14 cellular contexts compared by ENCODE assay signal in genomic region chr12:96876966-96877365, GRCh38. TPM values are rescaled to one million over a fixed set of nuclear protein-coding genes. Genes with fewer than 3 reads are reported as not detected.
A peak's percentile ranks its signal among the peaks of the same experiment; 100 is the strongest.
DNase-seq lines count a peak whose midpoint lies in the region; ATAC-seq and TF ChIP-seq lines count a peak whose summit lies in the region.
"Had no signal": no experiment of that assay in that cellular context is flagged by ENCODE, and none has a peak within 500 bp of the region (broad histone marks: within the 10 kb centered on the region; RNA-seq: fewer than 3 reads in every experiment).

No MANE protein-coding gene starts in this region.

- H3K36me3 Mint-ChIP-seq in activated CD4-positive, alpha-beta T cell treated with anti-CD3 and anti-CD28 coated beads for 36 hours (ENCODE audit: low read depth), result no peaks in the 10 kb centered on the region
- no peaks in the 10 kb centered on the region for H3K36me3 Mint-ChIP-seq in neural progenitor cell
- H3K36me3 Mint-ChIP-seq in endothelial cell (ENCODE audit: low read depth, unreplicated experiment), result no peaks in the 10 kb centered on the region

- intact Hi-C loops in activated CD4-positive, alpha-beta T cell treated with anti-CD3 and anti-CD28 coated beads for 36 hours (cut with DNase I, micrococcal nuclease), result no loop called here

- H3K27me3 Mint-ChIP-seq in activated CD4-positive, alpha-beta T cell treated with anti-CD3 and anti-CD28 coated beads for 36 hours, result peaks cover 7% of the 10 kb centered on the region
- H3K27me3 Mint-ChIP-seq in neural progenitor cell (ENCODE audit: insufficient read depth, low read depth), result peaks cover 5% of the 10 kb centered on the region
- H3K27me3 Mint-ChIP-seq in endothelial cell (ENCODE audit: unreplicated experiment), result no peaks in the 10 kb centered on the region

- no peaks in the 10 kb centered on the region for H3K9me3 Mint-ChIP-seq in activated CD4-positive, alpha-beta T cell treated with anti-CD3 and anti-CD28 coated beads for 36 hours (ENCODE audit: low read depth)
- H3K9me3 Mint-ChIP-seq in neural progenitor cell (peaks cover 5% of the 10 kb centered on the region), endothelial cell (ENCODE audit: unreplicated experiment) (no peaks in the 10 kb centered on the region)

- H3K79me2 ChIP-seq in neural progenitor cell (ENCODE audit: low read depth), result no peaks in the 10 kb centered on the region

- no peaks in the 10 kb centered on the region for H4K20me1 ChIP-seq in neural progenitor cell (ENCODE audit: low read depth)
- H4K20me1 ChIP-seq: BLaER1 treated with 17β-estradiol and CSF1 and Interleukin-3, amounts not matched to agents 10 nM and 100 nM had no signal

- DNase-seq in activated CD4-positive, alpha-beta T cell treated with anti-CD3 and anti-CD28 coated beads for 36 hours, result no peak
- no peak for DNase-seq in activated CD4-positive, alpha-beta T cell treated with anti-CD3 and anti-CD28 coated beads for 1 hour
- peak; percentile 63 for DNase-seq in HT1080 (ENCODE audit: low read depth)
- peak; percentile 17 for DNase-seq in amniotic epithelial cell (ENCODE audit: low read depth)
- no peak for DNase-seq in neural progenitor cell (ENCODE audit: low spot score)
- DNase-seq in endothelial cell (ENCODE audit: low spot score), result no peak
- DNase-seq in NCI-H146 treated with DMSO at 0.1 percent for 48 hours (lab: John Stamatoyannopoulos, UW; ENCODE audit: unreplicated experiment), result no peak
- DNase-seq in stimulated activated CD4-positive, alpha-beta T cell treated with anti-CD3 and anti-CD28 coated beads, Interleukin-4, amount 100 ng/mL, for 4 hours, result no peak
- DNase-seq: NCI-H1417, NCI-H2029 treated with DMSO at 0.1 percent for 48 hours, NCI-H524 treated with DMSO at 0.1 percent for 48 hours, OCI-M1 had no signal

- TF ChIP-seq CTCF in neural progenitor cell (IDR thresholded peaks at IDR 0.05) (no peak), endothelial cell (IDR thresholded peaks at IDR 0.05; ENCODE audit: unreplicated experiment) (no peak)

- POLR2A ChIA-PET in activated CD4-positive, alpha-beta T cell treated with anti-CD3 and anti-CD28 coated beads for 36 hours (lab: Charles Lee), result no interaction called here

- CTCF ChIA-PET in activated CD4-positive, alpha-beta T cell treated with anti-CD3 and anti-CD28 coated beads for 36 hours (lab: Charles Lee), result no interaction called here

- H3K4me3 Mint-ChIP-seq in activated CD4-positive, alpha-beta T cell treated with anti-CD3 and anti-CD28 coated beads for 36 hours, result no peak overlapping the region
- H3K4me3 Mint-ChIP-seq in neural progenitor cell (no peak overlapping the region), endothelial cell (ENCODE audit: unreplicated experiment) (no peak overlapping the region)

- no peaks in the 10 kb centered on the region for H3F3A ChIP-seq in neural progenitor cell (ENCODE audit: low read depth)

- peak overlapping the region; percentile 39 for H2AFZ ChIP-seq in neural progenitor cell (replicated peaks)

- no peak overlapping the region for H3K9ac ChIP-seq in neural progenitor cell
- H3K9ac ChIP-seq: BLaER1 treated with 17β-estradiol and CSF1 and Interleukin-3, amounts not matched to agents 10 nM and 100 nM had no signal

- ATAC-seq in activated CD4-positive, alpha-beta T cell treated with anti-CD3 and anti-CD28 coated beads for 36 hours, result peak; percentile 55

- H3K4me1 ChIP-seq in neural progenitor cell, result peaks cover 17% of the 10 kb centered on the region
- H3K4me1 ChIP-seq: BLaER1 treated with 17β-estradiol and CSF1 and Interleukin-3, amounts not matched to agents 10 nM and 100 nM had no signal

- no peak overlapping the region for H3K27ac ChIP-seq in neural progenitor cell
- H3K27ac ChIP-seq: 22Rv1; BLaER1 treated with 17β-estradiol and CSF1 and Interleukin-3, amounts not matched to agents 10 nM and 100 nM had no signal

- H3K4me2 ChIP-seq in neural progenitor cell, result peak overlapping the region; percentile 39
- H3K4me2 ChIP-seq: BLaER1 treated with 17β-estradiol and CSF1 and Interleukin-3, amounts not matched to agents 10 nM and 100 nM had no signal

- H3K27ac Mint-ChIP-seq in activated CD4-positive, alpha-beta T cell treated with anti-CD3 and anti-CD28 coated beads for 36 hours, result no peak overlapping the region
- H3K27ac Mint-ChIP-seq in neural progenitor cell, result no peak overlapping the region
- no peak overlapping the region for H3K27ac Mint-ChIP-seq in endothelial cell (ENCODE audit: unreplicated experiment)

- no peaks in the 10 kb centered on the region for H3K27me3 ChIP-seq in neural progenitor cell
- H3K27me3 ChIP-seq: BLaER1 treated with 17β-estradiol and CSF1 and Interleukin-3, amounts not matched to agents 10 nM and 100 nM had no signal

- no peaks in the 10 kb centered on the region for H3K36me3 ChIP-seq in neural progenitor cell
- H3K36me3 ChIP-seq: BLaER1 treated with 17β-estradiol and CSF1 and Interleukin-3, amounts not matched to agents 10 nM and 100 nM had no signal

- H3K9me3 ChIP-seq in neural progenitor cell (ENCODE audit: low read depth), result no peaks in the 10 kb centered on the region

- no peaks in the 10 kb centered on the region for H3K4me1 Mint-ChIP-seq in activated CD4-positive, alpha-beta T cell treated with anti-CD3 and anti-CD28 coated beads for 36 hours
- H3K4me1 Mint-ChIP-seq in neural progenitor cell, result no peaks in the 10 kb centered on the region
- no peaks in the 10 kb centered on the region for H3K4me1 Mint-ChIP-seq in endothelial cell (ENCODE audit: unreplicated experiment)

- H3K4me3 ChIP-seq in neural progenitor cell, result no peak overlapping the region
- H3K4me3 ChIP-seq: BLaER1 treated with 17β-estradiol and CSF1 and Interleukin-3, amounts not matched to agents 10 nM and 100 nM had no signal

RNA-seq across cellular contexts. Expression of gene NEDD1, which starts 30.1 kb away (rescaled TPM):
- total RNA-seq in activated CD4-positive, alpha-beta T cell treated with anti-CD3 and anti-CD28 coated beads for 36 hours, result 10 to 100 TPM; 57.9 to 69.3 TPM
- total RNA-seq in HT1080 (2014; rRNA removed; shearing (Covaris generic)), result 30.1 and 31.0 TPM in 2 replicates
- polyA plus RNA-seq in HT1080 (2015; cell fraction: cytosol; rRNA removed), result 16.6 and 20.4 TPM in 2 replicates
- polyA plus RNA-seq in HT1080 (2015; cell fraction: nucleus; rRNA removed), result 19.4 and 26.0 TPM in 2 replicates
- total RNA-seq in neural progenitor cell (ENCODE audit: low replicate concordance), result 72.7 and 115 TPM in 2 replicates
- 18.4 TPM for total RNA-seq in endothelial cell (ENCODE audit: unreplicated experiment)

Comparison
In these comparisons a context has a peak if more than half of its experiments do, and no peak if none do; other contexts are left out.
1. DNase-seq: peak in HT1080 (single experiment) and amniotic epithelial cell (single experiment); none in activated CD4-positive, alpha-beta T cell treated with anti-CD3 and anti-CD28 coated beads for 36 hours (single experiment), activated CD4-positive, alpha-beta T cell treated with anti-CD3 and anti-CD28 coated beads for 1 hour (single experiment), neural progenitor cell (single experiment), endothelial cell (single experiment), NCI-H146 treated with DMSO at 0.1 percent for 48 hours (single experiment) and stimulated activated CD4-positive, alpha-beta T cell treated with anti-CD3 and anti-CD28 coated beads, Interleukin-4, amount 100 ng/mL, for 4 hours (0 of 2).